11 cellular contexts compared by ENCODE assay signal in genomic region chr13:43865892-43866291, GRCh38. TPM values are rescaled to one million over a fixed set of nuclear protein-coding genes. Genes with fewer than 3 reads are reported as not detected.
DNase-seq lines count a peak whose midpoint lies in the region; ATAC-seq and TF ChIP-seq lines count a peak whose summit lies in the region.
"Had no signal": no experiment of that assay in that cellular context is flagged by ENCODE, and none has a peak within 500 bp of the region (broad histone marks: within the 10 kb centered on the region; RNA-seq: fewer than 3 reads in every experiment).

No MANE protein-coding gene starts in this region.

- ATAC-seq in GM21528 (IDR thresholded peaks at IDR 0.05; ENCODE audit: low FRiP score, unreplicated experiment): no peak

- H3K79me2 ChIP-seq in fibroblast of lung (ENCODE audit: control insufficient read depth, insufficient read depth, low read length): no peaks in the 10 kb centered on the region

- H3K9me3 ChIP-seq in fibroblast of lung (ENCODE audit: control insufficient read depth, insufficient read depth, low read depth, low read length): no peaks in the 10 kb centered on the region
- H3K9me3 ChIP-seq in skeletal muscle satellite cell (replicated peaks; ENCODE audit: low read length): no peaks in the 10 kb centered on the region
- no peaks in the 10 kb centered on the region for H3K9me3 ChIP-seq in esophagus squamous epithelium
- H3K9me3 ChIP-seq: adrenal gland, spleen, thoracic aorta had no signal

- no peaks in the 10 kb centered on the region for H3K27me3 ChIP-seq in fibroblast of lung (ENCODE audit: control insufficient read depth, insufficient read depth, low read length)
- H3K27me3 ChIP-seq in skeletal muscle satellite cell (ENCODE audit: control insufficient read depth, insufficient read depth, low read length): no peaks in the 10 kb centered on the region
- no peaks in the 10 kb centered on the region for H3K27me3 ChIP-seq in esophagus squamous epithelium
- H3K27me3 ChIP-seq: adrenal gland, spleen had no signal

- no peaks in the 10 kb centered on the region for H4K20me1 ChIP-seq in fibroblast of lung (ENCODE audit: control insufficient read depth, extremely low read depth, insufficient read depth, low read length)

- H3K36me3 ChIP-seq in fibroblast of lung (ENCODE audit: control insufficient read depth, insufficient read depth, low read length) (no peaks in the 10 kb centered on the region), skeletal muscle satellite cell (ENCODE audit: insufficient read depth, low read length) (peaks cover 4% of the 10 kb centered on the region), esophagus squamous epithelium (peaks cover 0 to 21% (median 0%) of the 10 kb centered on the region in 3 donors)
- H3K36me3 ChIP-seq: adrenal gland, thoracic aorta had no signal

- H3K4me2 ChIP-seq in fibroblast of lung (ENCODE audit: extremely low read depth, insufficient read depth, low read length): no peak overlapping the region
- no peak overlapping the region for H3K4me2 ChIP-seq in skeletal muscle satellite cell (ENCODE audit: low read length)

- peak; percentile 20 for DNase-seq in GM04504 (ENCODE audit: low read depth)
- DNase-seq in RKO (ENCODE audit: low spot score): peak; percentile 84
- DNase-seq in fibroblast of lung (ENCODE audit: low read depth in 2 of 2): peak; percentile 50 to 74
- DNase-seq in erythroblast (lab: John Stamatoyannopoulos, UW): no peak
- DNase-seq in esophagus squamous epithelium (lab: John Stamatoyannopoulos, UW): no peak
- DNase-seq: activated CD4-positive, CD25-positive, alpha-beta regulatory T cell; adrenal gland; spleen had no signal

- H2AFZ ChIP-seq in fibroblast of lung (ENCODE audit: low read length): peak overlapping the region; percentile 8

- TF ChIP-seq CTCF in fibroblast of lung (conservative IDR thresholded peaks at IDR 0.05 in 1 of 2, IDR thresholded peaks at IDR 0.05 in 1 of 2; ENCODE audit: low read depth in 1 of 2, low read length in 2 of 2) (no peak), esophagus squamous epithelium (IDR thresholded peaks at IDR 0.05) (no peak)

- H3K4me1 ChIP-seq in fibroblast of lung (ENCODE audit: control insufficient read depth, extremely low read depth, insufficient read depth, low read length): peaks cover 3% of the 10 kb centered on the region
- H3K4me1 ChIP-seq in skeletal muscle satellite cell (ENCODE audit: control insufficient read depth, insufficient read depth, low read length): peaks cover 12% of the 10 kb centered on the region
- H3K4me1 ChIP-seq in esophagus squamous epithelium: no peaks in the 10 kb centered on the region
- H3K4me1 ChIP-seq: adrenal gland, spleen had no signal

- intact Hi-C loops in esophagus squamous epithelium (cut with DNase I): no loop called here

- TF ChIP-seq POLR2A in erythroblast (IDR thresholded peaks at IDR 0.05; ENCODE audit: low read length) (no peak), esophagus squamous epithelium (IDR thresholded peaks at IDR 0.05) (no peak)

- H3K9ac ChIP-seq in fibroblast of lung (ENCODE audit: insufficient read depth, low read length) (no peak overlapping the region), skeletal muscle satellite cell (ENCODE audit: low read depth, low read length) (peak overlapping the region; percentile 18)

- H3K27ac ChIP-seq in fibroblast of lung (ENCODE audit: insufficient read depth, low read length): peak overlapping the region; percentile 75
- H3K27ac ChIP-seq in esophagus squamous epithelium: no peak overlapping the region
- H3K27ac ChIP-seq: adrenal gland, spleen, thoracic aorta had no signal

- H3K4me3 ChIP-seq in fibroblast of lung (replicated peaks in 1 of 4; ENCODE audit: control extremely low read depth in 1 of 4, insufficient read depth in 1 of 4, low read depth in 3 of 4, low read length in 4 of 4): no peak overlapping the region
- no peak overlapping the region for H3K4me3 ChIP-seq in skeletal muscle satellite cell (ENCODE audit: low read length)
- no peak overlapping the region for H3K4me3 ChIP-seq in esophagus squamous epithelium
- H3K4me3 ChIP-seq: adrenal gland, spleen, thoracic aorta had no signal

- WGBS in esophagus squamous epithelium, 2 donors: 53 to 67% methylated on average over 4 of the region's 4 CpGs

RNA-seq across cellular contexts. Expression of gene CCDC122, which starts 13.6 kb away (rescaled TPM):
- 6.8 and 7.2 TPM in 2 replicates for total RNA-seq in fibroblast of lung
- polyA plus RNA-seq in fibroblast of lung: 1.2 and 2.0 TPM in 2 replicates
- 3.2 and 6.4 TPM in 2 replicates for polyA plus RNA-seq in fibroblast of lung (2012)
- polyA minus RNA-seq in fibroblast of lung (ENCODE audit: low replicate concordance): 0.75 TPM in 1 of 2 replicates, not detected in the other
- total RNA-seq in skeletal muscle satellite cell (2012; rRNA removed): 1.5 and 4.3 TPM in 2 replicates
- total RNA-seq in esophagus squamous epithelium: 10 to 100 TPM in 1 of 4 donors, 1 to 10 TPM in 2, under 1 TPM in 1; 0.87 to 16.8 (median 2.1) TPM

RNA-seq across cellular contexts. Expression of gene LACC1, which starts 13.8 kb away (rescaled TPM):
- total RNA-seq in fibroblast of lung: 8.9 and 11.3 TPM in 2 replicates
- polyA plus RNA-seq in fibroblast of lung: 5.5 and 6.9 TPM in 2 replicates
- polyA plus RNA-seq in fibroblast of lung (2012): 5.5 and 5.6 TPM in 2 replicates
- polyA minus RNA-seq in fibroblast of lung (ENCODE audit: low replicate concordance): 2.4 TPM in 1 of 2 replicates, not detected in the other
- total RNA-seq in skeletal muscle satellite cell (2012; rRNA removed): 14.7 and 15.3 TPM in 2 replicates
- 10 to 100 TPM in 2 of 4 donors, 1 to 10 TPM in 2; 3.3 to 15.3 (median 9.9) TPM for total RNA-seq in esophagus squamous epithelium

Comparison
In these comparisons a context has a peak if more than half of its experiments do, and no peak if none do; other contexts are left out.
1. DNase-seq: peak in GM04504 (single experiment), RKO (single experiment) and fibroblast of lung (2 of 2); none in erythroblast (0 of 2) and esophagus squamous epithelium (single experiment).